In genomic region chr15:76078285-76078863, GRCh38 we compare ENCODE assay signal across 15 cellular contexts. TPM values are rescaled to one million over a fixed set of nuclear protein-coding genes. Genes with fewer than 3 reads are reported as not detected.
"Had no signal": no experiment of that assay in that cellular context is flagged by ENCODE, and none has a peak within 500 bp of the region (broad histone marks: within the 10 kb centered on the region; RNA-seq: fewer than 3 reads in every experiment).

No MANE protein-coding gene starts in this region.

- H3K27me3 ChIP-seq: adrenal gland, neural progenitor cell, ovary had no signal

- H3K4me3 ChIP-seq: adrenal gland, neural progenitor cell, ovary had no signal

- DNase-seq: activated CD4-positive, alpha-beta T cell treated with anti-CD3 and anti-CD28 coated beads, Interleukin-2, amount 10 ng/mL, durations not matched to agents 24 days and 14 days; activated CD4-positive, CD25-positive, alpha-beta regulatory T cell; activated CD8-positive, alpha-beta memory T cell treated with anti-CD3 and anti-CD28 coated beads for 24 hours; activated naive CD4-positive, alpha-beta T cell treated with Interleukin-2 at 50 U/mL for 16 hours; activated T-cell treated with anti-CD3 and anti-CD28 coated beads for 4 hours; endodermal cell; erythroblast; islet precursor cell; mammary epithelial cell; ovary; stimulated activated CD4-positive, alpha-beta T cell treated with anti-CD3 and anti-CD28 coated beads, Interleukin-1b, Interleukin-23, amount 100 ng/mL, for 48 hours had no signal

- H3K9ac ChIP-seq: neural progenitor cell had no signal

- H3K9me3 Mint-ChIP-seq: activated CD4-positive, alpha-beta T cell treated with anti-CD3 and anti-CD28 coated beads, Interleukin-2, amount 10 ng/mL, durations not matched to agents 24 days and 14 days; endodermal cell; neural progenitor cell; T-helper 1 cell treated with Interleukin-12 subunit alpha and Interleukin-12 subunit beta and Interleukin-4 antibody, amounts not matched to agents 30 μg/mL and 1 μg/mL, for 36 hours had no signal

- H3K36me3 ChIP-seq: adrenal gland, neural progenitor cell, ovary had no signal

- H3K4me1 Mint-ChIP-seq: activated CD4-positive, alpha-beta T cell treated with anti-CD3 and anti-CD28 coated beads, Interleukin-2, amount 10 ng/mL, durations not matched to agents 24 days and 14 days; neural progenitor cell had no signal

- H3K36me3 Mint-ChIP-seq: neural progenitor cell had no signal

- H3K27ac Mint-ChIP-seq: activated CD4-positive, alpha-beta T cell treated with anti-CD3 and anti-CD28 coated beads, Interleukin-2, amount 10 ng/mL, durations not matched to agents 24 days and 14 days; endodermal cell; neural progenitor cell; T-helper 1 cell treated with Interleukin-12 subunit alpha and Interleukin-12 subunit beta and Interleukin-4 antibody, amounts not matched to agents 30 μg/mL and 1 μg/mL, for 36 hours had no signal

- H3K4me3 Mint-ChIP-seq: activated CD4-positive, alpha-beta T cell treated with anti-CD3 and anti-CD28 coated beads, Interleukin-2, amount 10 ng/mL, durations not matched to agents 24 days and 14 days; endodermal cell; neural progenitor cell; T-helper 1 cell treated with Interleukin-12 subunit alpha and Interleukin-12 subunit beta and Interleukin-4 antibody, amounts not matched to agents 30 μg/mL and 1 μg/mL, for 36 hours had no signal

- H3K27ac ChIP-seq: adrenal gland, neural progenitor cell, ovary had no signal

- H3K4me2 ChIP-seq: neural progenitor cell had no signal

- H3K27me3 Mint-ChIP-seq: activated CD4-positive, alpha-beta T cell treated with anti-CD3 and anti-CD28 coated beads, Interleukin-2, amount 10 ng/mL, durations not matched to agents 24 days and 14 days had no signal

- H3K9me3 ChIP-seq: adrenal gland, ovary had no signal

- H3K4me1 ChIP-seq: adrenal gland, neural progenitor cell had no signal

RNA-seq across cellular contexts. Expression of gene TMEM266, which starts 18.6 kb away (rescaled TPM):
- total RNA-seq: activated CD4-positive, alpha-beta T cell treated with anti-CD3 and anti-CD28 coated beads, Interleukin-2, amount 10 ng/mL, durations not matched to agents 24 days and 14 days; dermis microvascular lymphatic vessel endothelial cell had no signal
